Comparison of ENCODE assay signal across 18 cellular contexts in the genomic region with DNA sequence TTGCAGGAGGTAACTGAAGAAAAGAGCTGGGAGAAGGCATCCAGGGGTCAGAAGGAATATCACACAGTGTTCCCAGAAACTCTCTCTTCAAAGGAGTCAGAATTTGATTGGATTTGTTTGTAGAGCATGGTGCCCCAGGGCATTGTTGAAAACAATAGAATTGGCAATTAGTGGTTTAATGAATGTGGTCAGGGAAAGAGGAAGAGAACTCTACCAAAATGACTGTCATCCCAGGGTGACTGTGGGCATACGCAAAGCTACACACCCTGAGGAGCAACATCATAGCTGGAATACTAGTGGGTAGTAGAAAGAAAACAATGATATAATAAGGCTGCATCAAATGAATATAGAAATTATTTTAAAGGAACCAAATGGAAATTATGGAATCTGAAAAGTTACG.
DNase-seq lines count a peak whose midpoint lies in the region; ATAC-seq lines count a peak whose summit lies in the region.
"Had no signal": no experiment of that assay in that cellular context is flagged by ENCODE, and none has a peak within 500 bp of the region (broad histone marks: within the 10 kb centered on the region; RNA-seq: fewer than 3 reads in every experiment).

No MANE protein-coding gene starts in this region.

- peaks cover 13% of the 10 kb centered on the region for H3K4me1 Mint-ChIP-seq in activated T-cell treated with anti-CD3 and anti-CD28 coated beads, Interleukin-2, amount 50 U/mL, for 24 hours (ENCODE audit: low read depth)

- no peak overlapping the region for H3K4me3 Mint-ChIP-seq in activated T-cell treated with anti-CD3 and anti-CD28 coated beads, Interleukin-2, amount 50 U/mL, for 24 hours
- H3K4me3 Mint-ChIP-seq: B cell had no signal

- H3K36me3 Mint-ChIP-seq in activated T-cell treated with anti-CD3 and anti-CD28 coated beads, Interleukin-2, amount 50 U/mL, for 24 hours (ENCODE audit: low read depth) = peaks cover 79% of the 10 kb centered on the region

- DNase-seq in CD1c-positive myeloid dendritic cell (ENCODE audit: extremely low spot score) (peak; percentile 59), NOMO-1 treated with dmso at 0.1 percent for 144 hours (lab: John Stamatoyannopoulos, UW; ENCODE audit: unreplicated experiment) (peak; percentile 5), foreskin melanocyte (peak; percentile 22), UCSD-AML1 (lab: John Stamatoyannopoulos, UW; ENCODE audit: unreplicated experiment) (no peak), LoVo (ENCODE audit: low spot score) (no peak)
- no peak for DNase-seq in activated T-cell treated with anti-CD3 and anti-CD28 coated beads, Interleukin-2, amount 50 U/mL, for 24 hours
- DNase-seq: activated CD4-positive, alpha-beta T cell treated with anti-CD3 and anti-CD28 coated beads for 4 hours; activated naive CD4-positive, alpha-beta T cell treated with anti-CD3 and anti-CD28 coated beads, Interleukin-2, amount 50 U/mL, for 16 hours; activated T-cell treated with anti-CD3 and anti-CD28 coated beads for 4 hours; erythroblast; mammary epithelial cell; NCI-H1417 treated with DMSO at 0.1 percent for 48 hours; NCI-H226; right cardiac atrium; SHP77 treated with DMSO at 0.1 percent for 48 hours; T1000 had no signal

- ATAC-seq in GM18907 (IDR thresholded peaks at IDR 0.05; ENCODE audit: unreplicated experiment) = peak; percentile 45

- H3K27ac Mint-ChIP-seq in activated T-cell treated with anti-CD3 and anti-CD28 coated beads, Interleukin-2, amount 50 U/mL, for 24 hours = no peak overlapping the region
- H3K27ac Mint-ChIP-seq: B cell had no signal

- peaks cover 3% of the 10 kb centered on the region for H3K9me3 Mint-ChIP-seq in activated T-cell treated with anti-CD3 and anti-CD28 coated beads, Interleukin-2, amount 50 U/mL, for 24 hours

- no peaks in the 10 kb centered on the region for H3K27me3 Mint-ChIP-seq in activated T-cell treated with anti-CD3 and anti-CD28 coated beads, Interleukin-2, amount 50 U/mL, for 24 hours
- H3K27me3 Mint-ChIP-seq: B cell had no signal

Comparison
In these comparisons a context has a peak if more than half of its experiments do, and no peak if none do; other contexts are left out.
1. DNase-seq: peak in CD1c-positive myeloid dendritic cell (single experiment), NOMO-1 treated with dmso at 0.1 percent for 144 hours (single experiment) and foreskin melanocyte (single experiment); none in UCSD-AML1 (single experiment), activated T-cell treated with anti-CD3 and anti-CD28 coated beads, Interleukin-2, amount 50 U/mL, for 24 hours (single experiment) and LoVo (single experiment).